Comparison of ENCODE assay signal across 10 cellular contexts in genomic region chr10:91590142-91590903, GRCh38. TPM values are rescaled to one million over a fixed set of nuclear protein-coding genes. Genes with fewer than 3 reads are reported as not detected.
A peak's percentile ranks its signal among the peaks of the same experiment; 100 is the strongest.
DNase-seq lines count a peak whose midpoint lies in the region; ATAC-seq and TF ChIP-seq lines count a peak whose summit lies in the region.
"Had no signal": no experiment of that assay in that cellular context is flagged by ENCODE, and none has a peak within 500 bp of the region (broad histone marks: within the 10 kb centered on the region; RNA-seq: fewer than 3 reads in every experiment).

No MANE protein-coding gene starts in this region.

- peaks cover 20% of the 10 kb centered on the region for H3K9me3 Mint-ChIP-seq in glutamatergic neuron (ENCODE audit: unreplicated experiment)
- H3K9me3 Mint-ChIP-seq in activated T-cell treated with anti-CD3 and anti-CD28 coated beads, Interleukin-2, amount 50 U/mL, for 24 hours = no peaks in the 10 kb centered on the region

- TF ChIP-seq CTCF in C4-2B (conservative IDR thresholded peaks at IDR 0.05) (no peak), adrenal gland (IDR thresholded peaks at IDR 0.05) (no peak), glutamatergic neuron (IDR thresholded peaks at IDR 0.05; ENCODE audit: partially characterized antibody, unreplicated experiment) (no peak), prostate gland (IDR thresholded peaks at IDR 0.05) (no peak)

- H3K36me3 ChIP-seq in adrenal gland (replicated peaks in 1 of 2) (no peaks in the 10 kb centered on the region), prostate gland (no peaks in the 10 kb centered on the region)

- no peaks in the 10 kb centered on the region for H3K36me3 Mint-ChIP-seq in glutamatergic neuron (ENCODE audit: unreplicated experiment)
- H3K36me3 Mint-ChIP-seq in activated T-cell treated with anti-CD3 and anti-CD28 coated beads, Interleukin-2, amount 50 U/mL, for 24 hours (ENCODE audit: low read depth) = no peaks in the 10 kb centered on the region

- intact Hi-C loops in adrenal gland (cut with DNase I) (no loop called here), prostate gland (cut with DNase I) (loop anchor here (5.0 kb wide), 1 partner anchor 42 kb away; the partner anchor contains the start of gene PPP1R3C)

- H3K4me3 ChIP-seq in adrenal gland (no peak overlapping the region), prostate gland (no peak overlapping the region)
- H3K4me3 ChIP-seq: SK-N-MC had no signal

- no peak overlapping the region for H3K4me3 Mint-ChIP-seq in glutamatergic neuron (ENCODE audit: unreplicated experiment)
- H3K4me3 Mint-ChIP-seq in activated T-cell treated with anti-CD3 and anti-CD28 coated beads, Interleukin-2, amount 50 U/mL, for 24 hours = no peak overlapping the region

- H3K27ac ChIP-seq in C4-2B (peak overlapping the region; percentile 47), adrenal gland (peak overlapping the region in 4 of 5 donors; percentile 61 to 88 (median 76)), prostate gland (peak overlapping the region; percentile 62 to 68)
- H3K27ac ChIP-seq: SK-N-MC had no signal

- H3K27me3 ChIP-seq in adrenal gland (no peaks in the 10 kb centered on the region), prostate gland (replicated peaks; ENCODE audit: insufficient read depth) (no peaks in the 10 kb centered on the region)

- WGBS in adrenal gland, 4 donors = 34 to 53% (median 49%) methylated on average over 7 of the region's 7 CpGs
- 13% methylated on average over 7 of the region's 7 CpGs for WGBS in prostate gland

- peaks cover 10% of the 10 kb centered on the region for H3K27me3 Mint-ChIP-seq in glutamatergic neuron (ENCODE audit: unreplicated experiment)
- peaks cover 27% of the 10 kb centered on the region for H3K27me3 Mint-ChIP-seq in activated T-cell treated with anti-CD3 and anti-CD28 coated beads, Interleukin-2, amount 50 U/mL, for 24 hours

- H3K4me1 Mint-ChIP-seq in glutamatergic neuron (ENCODE audit: low read depth, unreplicated experiment) = peaks cover 59% of the 10 kb centered on the region
- H3K4me1 Mint-ChIP-seq in activated T-cell treated with anti-CD3 and anti-CD28 coated beads, Interleukin-2, amount 50 U/mL, for 24 hours (ENCODE audit: low read depth) = no peaks in the 10 kb centered on the region

- H3K4me1 ChIP-seq in adrenal gland (replicated peaks in 1 of 2) = peaks cover 44 to 60% of the 10 kb centered on the region in 2 donors
- peaks cover 5% of the 10 kb centered on the region for H3K4me1 ChIP-seq in prostate gland (replicated peaks)

- no peak for ATAC-seq in HG02642 (IDR thresholded peaks at IDR 0.05; ENCODE audit: poor library complexity, unreplicated experiment)

- TF ChIP-seq POLR2A in adrenal gland (IDR thresholded peaks at IDR 0.05) (no peak), prostate gland (IDR thresholded peaks at IDR 0.05) (no peak)

- H3K9me3 ChIP-seq in adrenal gland (replicated peaks in 1 of 3) = no peaks in the 10 kb centered on the region
- no peaks in the 10 kb centered on the region for H3K9me3 ChIP-seq in prostate gland

- peak overlapping the region; percentile 100 for H3K27ac Mint-ChIP-seq in glutamatergic neuron (ENCODE audit: unreplicated experiment)
- no peak overlapping the region for H3K27ac Mint-ChIP-seq in activated T-cell treated with anti-CD3 and anti-CD28 coated beads, Interleukin-2, amount 50 U/mL, for 24 hours

- DNase-seq in adrenal gland (peak; percentile 58 to 88 (median 78)), glutamatergic neuron (no peak), prostate gland (ENCODE audit: low spot score) (peak; percentile 72), NCI-H1105 treated with DMSO at 0.1 percent for 48 hours (lab: John Stamatoyannopoulos, UW) (no peak)
- DNase-seq in activated T-cell treated with anti-CD3 and anti-CD28 coated beads, Interleukin-2, amount 50 U/mL, for 1 hour = no peak
- no peak for DNase-seq in activated T-cell treated with anti-CD3 and anti-CD28 coated beads, Interleukin-2, amount 50 U/mL, for 24 hours
- DNase-seq: activated naive CD4-positive, alpha-beta T cell had no signal

RNA-seq across cellular contexts. Expression of gene PPP1R3C, which starts 42.5 kb away (rescaled TPM):
- total RNA-seq in adrenal gland (10 to 100 TPM; 10.9 to 52.9 (median 22.5) TPM), glutamatergic neuron (ENCODE audit: unreplicated experiment) (19.4 TPM), prostate gland (10 to 100 TPM; 10.6 to 20.5 TPM)
- 10 to 100 TPM in 2 of 3 donors, 1 to 10 TPM in 1; 7.8 to 13.7 (median 11.7) TPM for polyA plus RNA-seq in adrenal gland

Comparison
In these comparisons a context has a peak if more than half of its experiments do, and no peak if none do; other contexts are left out.
1. DNase-seq: peak in adrenal gland (7 of 7) and prostate gland (single experiment); none in glutamatergic neuron (single experiment), activated T-cell treated with anti-CD3 and anti-CD28 coated beads, Interleukin-2, amount 50 U/mL, for 1 hour (single experiment), activated T-cell treated with anti-CD3 and anti-CD28 coated beads, Interleukin-2, amount 50 U/mL, for 24 hours (single experiment) and NCI-H1105 treated with DMSO at 0.1 percent for 48 hours (single experiment).
2. Peak in every context shown above with its lines, with median percentiles within 50 percentile points of each other: H3K27ac ChIP-seq.